Comparison of ENCODE assay signal across 27 cellular contexts in the genomic region with DNA sequence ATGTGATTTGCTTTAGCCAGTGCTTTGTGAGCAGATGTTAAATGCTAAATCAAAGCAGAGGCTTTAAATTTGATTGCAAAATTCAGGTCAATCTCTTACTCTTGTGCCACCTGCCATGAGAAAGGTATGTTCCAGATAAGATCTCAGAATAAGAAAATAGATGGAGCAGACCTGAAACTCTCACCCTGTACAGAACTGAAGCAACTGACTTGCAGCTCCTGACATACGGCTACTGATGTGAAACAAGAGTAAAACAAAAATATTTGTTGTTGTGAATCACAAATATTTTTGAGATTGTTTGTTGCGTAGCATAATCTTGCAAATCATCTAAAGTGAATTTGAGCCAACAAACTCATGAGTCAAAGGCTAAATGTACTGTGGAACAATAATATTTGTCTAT.
"Had no signal": no experiment of that assay in that cellular context is flagged by ENCODE, and none has a peak within 500 bp of the region (broad histone marks: within the 10 kb centered on the region; RNA-seq: fewer than 3 reads in every experiment).

No MANE protein-coding gene starts in this region.

- H3K4me2 ChIP-seq: hepatocyte had no signal

- H3K27ac Mint-ChIP-seq: activated CD4-positive, alpha-beta memory T cell treated with anti-CD3 and anti-CD28 coated beads, Interleukin-2, amount 10 ng/mL, durations not matched to agents 7 days and 5 days; activated CD4-positive, alpha-beta T cell treated with anti-CD3 and anti-CD28 coated beads, Interleukin-2, amount 10 ng/mL, durations not matched to agents 7 days and 5 days; activated naive CD8-positive, alpha-beta T cell treated with anti-CD3 and anti-CD28 coated beads, Interleukin-2, amount 50 U/mL, for 24 hours; activated T-helper 17 cell treated with anti-CD3 and anti-CD28 coated beads, Interleukin-2, amount 50 U/mL, for 72 hours; endodermal cell; stimulated activated effector memory CD8-positive, alpha-beta T cell treated with anti-CD3 and anti-CD28 coated beads, Interleukin-12 subunit alpha, Interleukin-12 subunit beta, amount 100 ng/mL, for 72 hours; stimulated activated naive CD8-positive, alpha-beta T cell treated with anti-CD3 and anti-CD28 coated beads, Interleukin-15, Interleukin-2, amounts not matched to agents 100 ng/mL and 50 ng/mL, for 24 hours had no signal

- H3K9me3 ChIP-seq: breast epithelium, pancreas, psoas muscle, sigmoid colon, upper lobe of left lung, vagina had no signal

- FAIRE-seq: keratinocyte, pancreas, small intestine had no signal

- H3K4me3 Mint-ChIP-seq: activated CD4-positive, alpha-beta memory T cell treated with anti-CD3 and anti-CD28 coated beads, Interleukin-2, amount 10 ng/mL, durations not matched to agents 7 days and 5 days; activated CD4-positive, alpha-beta T cell treated with anti-CD3 and anti-CD28 coated beads, Interleukin-2, amount 10 ng/mL, durations not matched to agents 7 days and 5 days; activated naive CD8-positive, alpha-beta T cell treated with anti-CD3 and anti-CD28 coated beads, Interleukin-2, amount 50 U/mL, for 24 hours; activated T-cell treated with anti-CD3 and anti-CD28 coated beads, Interleukin-2, amount 50 U/mL, for 4 hours; activated T-helper 17 cell treated with anti-CD3 and anti-CD28 coated beads, Interleukin-2, amount 50 U/mL, for 72 hours; endodermal cell; stimulated activated effector memory CD8-positive, alpha-beta T cell treated with anti-CD3 and anti-CD28 coated beads, Interleukin-12 subunit alpha, Interleukin-12 subunit beta, amount 100 ng/mL, for 72 hours; stimulated activated naive CD8-positive, alpha-beta T cell treated with anti-CD3 and anti-CD28 coated beads, Interleukin-15, Interleukin-2, amounts not matched to agents 100 ng/mL and 50 ng/mL, for 24 hours had no signal

- H3K27me3 ChIP-seq: breast epithelium, hepatocyte, pancreas, sigmoid colon, upper lobe of left lung, vagina had no signal

- H2AFZ ChIP-seq: hepatocyte had no signal

- H3K27ac ChIP-seq: breast epithelium, hepatocyte, pancreas, psoas muscle, sigmoid colon, upper lobe of left lung, vagina had no signal

- H3K4me3 ChIP-seq: breast epithelium, hepatocyte, pancreas, psoas muscle, sigmoid colon, upper lobe of left lung, vagina had no signal

- H3K36me3 ChIP-seq: breast epithelium, pancreas, sigmoid colon, upper lobe of left lung, vagina had no signal

- H3K27me3 Mint-ChIP-seq: activated naive CD8-positive, alpha-beta T cell treated with anti-CD3 and anti-CD28 coated beads, Interleukin-2, amount 50 U/mL, for 24 hours; activated T-helper 17 cell treated with anti-CD3 and anti-CD28 coated beads, Interleukin-2, amount 50 U/mL, for 72 hours; stimulated activated naive CD8-positive, alpha-beta T cell treated with anti-CD3 and anti-CD28 coated beads, Interleukin-15, Interleukin-2, amounts not matched to agents 100 ng/mL and 50 ng/mL, for 24 hours had no signal

- DNase-seq: activated CD4-positive, alpha-beta memory T cell treated with anti-CD3 and anti-CD28 coated beads, Interleukin-2, amount 10 ng/mL, durations not matched to agents 7 days and 5 days; activated CD4-positive, alpha-beta T cell treated with anti-CD3 and anti-CD28 coated beads, Interleukin-2, amount 10 ng/mL, durations not matched to agents 7 days and 5 days; activated CD8-positive, alpha-beta memory T cell treated with anti-CD3 and anti-CD28 coated beads, Interleukin-2, amount 50 U/mL, for 48 hours; activated gamma-delta T cell treated with Interleukin-2 at 50 U/mL for 16 hours; activated naive CD4-positive, alpha-beta T cell treated with anti-CD3 and anti-CD28 coated beads, Interleukin-2, amount 50 U/mL, for 16 hours; activated naive CD8-positive, alpha-beta T cell treated with anti-CD3 and anti-CD28 coated beads, Interleukin-2, amount 50 U/mL, for 24 hours; activated T-cell treated with anti-CD3 and anti-CD28 coated beads, Interleukin-2, amount 50 U/mL, for 4 hours; central memory CD4-positive, alpha-beta T cell; endodermal cell; foreskin melanocyte; glutamatergic neuron; left cardiac atrium; left ventricle myocardium superior; pancreas; psoas muscle; sigmoid colon; small intestine; stimulated activated CD4-positive, alpha-beta T cell treated with anti-CD3 and anti-CD28 coated beads, Interleukin-4, amount 100 ng/mL, for 24 hours; upper lobe of left lung had no signal

- H3K4me1 ChIP-seq: breast epithelium, vagina had no signal

- H3K9me3 Mint-ChIP-seq: activated CD4-positive, alpha-beta memory T cell treated with anti-CD3 and anti-CD28 coated beads, Interleukin-2, amount 10 ng/mL, durations not matched to agents 7 days and 5 days; activated CD4-positive, alpha-beta T cell treated with anti-CD3 and anti-CD28 coated beads, Interleukin-2, amount 10 ng/mL, durations not matched to agents 7 days and 5 days; activated naive CD8-positive, alpha-beta T cell treated with anti-CD3 and anti-CD28 coated beads, Interleukin-2, amount 50 U/mL, for 24 hours; activated T-cell treated with anti-CD3 and anti-CD28 coated beads, Interleukin-2, amount 50 U/mL, for 4 hours; activated T-helper 17 cell treated with anti-CD3 and anti-CD28 coated beads, Interleukin-2, amount 50 U/mL, for 72 hours; endodermal cell; nephron; stimulated activated effector memory CD8-positive, alpha-beta T cell treated with anti-CD3 and anti-CD28 coated beads, Interleukin-12 subunit alpha, Interleukin-12 subunit beta, amount 100 ng/mL, for 72 hours; stimulated activated naive CD8-positive, alpha-beta T cell treated with anti-CD3 and anti-CD28 coated beads, Interleukin-15, Interleukin-2, amounts not matched to agents 100 ng/mL and 50 ng/mL, for 24 hours had no signal

- H3K4me1 Mint-ChIP-seq: activated T-helper 17 cell treated with anti-CD3 and anti-CD28 coated beads, Interleukin-2, amount 50 U/mL, for 72 hours; stimulated activated effector memory CD8-positive, alpha-beta T cell treated with anti-CD3 and anti-CD28 coated beads, Interleukin-12 subunit alpha, Interleukin-12 subunit beta, amount 100 ng/mL, for 72 hours had no signal
